In genomic region chr5:9544502-9545300, GRCh38 we compare ENCODE assay signal across 8 cellular contexts. TPM values are rescaled to one million over a fixed set of nuclear protein-coding genes. Genes with fewer than 3 reads are reported as not detected.
DNase-seq lines count a peak whose midpoint lies in the region; FAIRE-seq and TF ChIP-seq lines count a peak whose summit lies in the region.

No MANE protein-coding gene starts in this region.

- intact Hi-C loops in CD4-positive, alpha-beta memory T cell (cut with micrococcal nuclease): loop anchor here (1.0 to 10.0 kb wide), 3 partner anchors 183 to 1618 kb away; no protein-coding TSS in a partner anchor

- peak overlapping the region; percentile 72 to 88 (median 82) for H3K4me3 Mint-ChIP-seq in CD4-positive, alpha-beta memory T cell

- peaks cover 0 to 1% of the 10 kb centered on the region in 2 donors for H3K36me3 Mint-ChIP-seq in CD4-positive, alpha-beta memory T cell

- peak; percentile 13 to 48 (median 31) for DNase-seq in CD4-positive, alpha-beta memory T cell
- peak; percentile 53 for DNase-seq in GM19239 (ENCODE audit: insufficient read length, low spot score)
- peak; percentile 52 for DNase-seq in HPDE6-E6E7 (ENCODE audit: extremely low spot score)
- DNase-seq in SKM-1 treated with dmso at 0.1 percent for 144 hours (lab: John Stamatoyannopoulos, UW; ENCODE audit: unreplicated experiment): peak; percentile 20
- DNase-seq in cerebellar cortex (ENCODE audit: low spot score): peak; percentile 51
- no peak for DNase-seq in keratinocyte (ENCODE audit: low read depth, low spot score)
- DNase-seq in smooth muscle cell of the brain vasculature (ENCODE audit: low read depth, low spot score): peak; percentile 61
- DNase-seq in effector CD8-positive, alpha-beta T cell (lab: John Stamatoyannopoulos, UW): no peak

- no peaks in the 10 kb centered on the region for H3K27me3 ChIP-seq in CD4-positive, alpha-beta memory T cell (ENCODE audit: insufficient read depth, low read length)
- no peaks in the 10 kb centered on the region for H3K27me3 ChIP-seq in keratinocyte (ENCODE audit: control insufficient read depth, extremely low read depth, insufficient read depth, low read length)

- peaks cover 8% of the 10 kb centered on the region for H3K4me1 ChIP-seq in CD4-positive, alpha-beta memory T cell (ENCODE audit: insufficient read depth, low read length)
- H3K4me1 ChIP-seq in keratinocyte (ENCODE audit: control insufficient read depth, extremely low read depth, insufficient read depth, low read length): peaks cover 23% of the 10 kb centered on the region

- peak overlapping the region; percentile 93 for H2AFZ ChIP-seq in keratinocyte (ENCODE audit: control insufficient read depth, low read length)

- peaks cover 0 to 6% (median 0%) of the 10 kb centered on the region in 8 donors for H3K9me3 Mint-ChIP-seq in CD4-positive, alpha-beta memory T cell

- peaks cover 9 to 10% of the 10 kb centered on the region in 2 donors for H3K27me3 Mint-ChIP-seq in CD4-positive, alpha-beta memory T cell

- no peak overlapping the region for H3K27ac ChIP-seq in CD4-positive, alpha-beta memory T cell (ENCODE audit: low read depth, low read length)
- H3K27ac ChIP-seq in keratinocyte (ENCODE audit: control insufficient read depth, insufficient read depth, low read length): no peak overlapping the region

- H4K20me1 ChIP-seq in keratinocyte (ENCODE audit: control insufficient read depth, extremely low read depth, insufficient read depth, low read length): no peaks in the 10 kb centered on the region

- no peaks in the 10 kb centered on the region for H3K9me3 ChIP-seq in CD4-positive, alpha-beta memory T cell (ENCODE audit: control insufficient read depth in 1 of 2, low read length in 2 of 2)
- H3K9me3 ChIP-seq in keratinocyte (ENCODE audit: control insufficient read depth, low read depth, low read length): no peaks in the 10 kb centered on the region

- CTCF ChIA-PET in CD4-positive, alpha-beta memory T cell (lab: Charles Lee; ENCODE audit: partially characterized antibody): interaction anchor here (0.8 to 0.9 kb wide), 2 partner anchors 11 to 179 kb away, joined by 3 to 4 read pairs; no protein-coding TSS in a partner anchor

- no peaks in the 10 kb centered on the region for H3K9me1 ChIP-seq in keratinocyte (ENCODE audit: control insufficient read depth, extremely low read depth, insufficient read depth, low read length)

- no peaks in the 10 kb centered on the region for H3K36me3 ChIP-seq in CD4-positive, alpha-beta memory T cell (ENCODE audit: insufficient read depth, low read length)
- peaks cover 6 to 9% of the 10 kb centered on the region in 2 experiments for H3K36me3 ChIP-seq in keratinocyte (ENCODE audit: control insufficient read depth in 2 of 2, extremely low read depth in 1 of 2, insufficient read depth in 2 of 2, low read length in 2 of 2)

- peak overlapping the region in 3 of 7 donors; percentile 54 to 76 (median 55) for H3K27ac Mint-ChIP-seq in CD4-positive, alpha-beta memory T cell

- peak overlapping the region; percentile 95 for H3K4me2 ChIP-seq in keratinocyte (ENCODE audit: control insufficient read depth, extremely low read depth, insufficient read depth, low read depth, low read length)

- peaks cover 4 to 17% (median 10%) of the 10 kb centered on the region in 4 donors for H3K4me1 Mint-ChIP-seq in CD4-positive, alpha-beta memory T cell

- peaks cover 15% of the 10 kb centered on the region for H3K79me2 ChIP-seq in keratinocyte (ENCODE audit: control insufficient read depth, insufficient read depth, low read length)

- POLR2A ChIA-PET in CD4-positive, alpha-beta memory T cell (lab: Charles Lee; ENCODE audit: partially characterized antibody): interaction anchor here (1.0 kb wide), 1 partner anchor 180 kb away, joined by 4 read pairs; no protein-coding TSS in a partner anchor

- TF ChIP-seq CTCF in keratinocyte (optimal IDR thresholded peaks at IDR 0.05 in 1 of 3, IDR thresholded peaks at IDR 0.05 in 1 of 3, conservative IDR thresholded peaks at IDR 0.05 in 1 of 3; ENCODE audit: extremely low read depth in 1 of 3, insufficient read depth in 2 of 3, low read length in 3 of 3): peak; percentile 64 to 91 (median 80)

- peak overlapping the region; percentile 56 for H3K9ac ChIP-seq in keratinocyte (ENCODE audit: control insufficient read depth, extremely low read depth, insufficient read depth, low read length)

- dilution Hi-C loops in keratinocyte (cut with MboI; ENCODE audit: extremely low pct_ligation_motif_present, low sequenced_read_pairs): no loop called here

- FAIRE-seq in GM19239 (lab: Jason Lieb, UNC): no peak
- peak; percentile 48 for FAIRE-seq in keratinocyte (lab: Jason Lieb, UNC)

- H3K4me3 ChIP-seq in CD4-positive, alpha-beta memory T cell (ENCODE audit: low read length in 2 of 2): peak overlapping the region in 1 of 2 donors; percentile 19
- H3K4me3 ChIP-seq in keratinocyte (ENCODE audit: control insufficient read depth in 2 of 3, extremely low read depth in 1 of 3, insufficient read depth in 2 of 3, low read depth in 1 of 3, low read length in 3 of 3): peak overlapping the region; percentile 69 to 77 (median 77)

RNA-seq across cellular contexts. Expression of gene SEMA5A, which starts 1.2 kb away (rescaled TPM):
- total RNA-seq in CD4-positive, alpha-beta memory T cell: 1 to 10 TPM; 3.5 to 4.5 TPM
- polyA plus RNA-seq in CD4-positive, alpha-beta memory T cell: 1 to 10 TPM; 1.1 to 1.3 TPM
- 0.16 to 0.29 TPM (median 0.27 TPM) in 3 replicates for polyA plus RNA-seq in keratinocyte
- polyA plus RNA-seq in keratinocyte (2011; ENCODE audit: low read depth): 0.96 TPM
- polyA plus RNA-seq in keratinocyte (2011; cell fraction: cytosol; rRNA removed): 0.12 and 0.30 TPM in 2 replicates
- polyA plus RNA-seq in keratinocyte (2011; cell fraction: nucleus; rRNA removed): 0.37 and 0.38 TPM in 2 replicates
- polyA plus RNA-seq in keratinocyte (2012; ENCODE audit: low replicate concordance): 0.22 and 0.32 TPM in 2 replicates
- 0.64 to 3.2 TPM (median 1.1 TPM) in 3 replicates for polyA minus RNA-seq in keratinocyte
- polyA minus RNA-seq in keratinocyte (2011; cell fraction: cytosol; rRNA and poly(A)+ RNA removed): 2.1 TPM
- 0.42 and 1.1 TPM in 2 replicates for polyA minus RNA-seq in keratinocyte (2011; cell fraction: nucleus; rRNA and poly(A)+ RNA removed)

Comparison
In these comparisons a context has a peak if more than half of its experiments do, and no peak if none do; other contexts are left out.
1. DNase-seq: peak in CD4-positive, alpha-beta memory T cell (5 of 5), GM19239 (single experiment), HPDE6-E6E7 (single experiment), SKM-1 treated with dmso at 0.1 percent for 144 hours (single experiment), cerebellar cortex (single experiment) and smooth muscle cell of the brain vasculature (single experiment); none in keratinocyte (single experiment) and effector CD8-positive, alpha-beta T cell (single experiment).